In genomic region chr16:67245189-67245585, GRCh38 we compare ENCODE assay signal across 8 cellular contexts. TPM values are rescaled to one million over a fixed set of nuclear protein-coding genes. Genes with fewer than 3 reads are reported as not detected.
A peak's percentile ranks its signal among the peaks of the same experiment; 100 is the strongest.
DNase-seq lines count a peak whose midpoint lies in the region; ATAC-seq and TF ChIP-seq lines count a peak whose summit lies in the region.
"Had no signal": no experiment of that assay in that cellular context is flagged by ENCODE, and none has a peak within 500 bp of the region (broad histone marks: within the 10 kb centered on the region; RNA-seq: fewer than 3 reads in every experiment).

No MANE protein-coding gene starts in this region.

- POLR2A ChIA-PET in activated CD8-positive, alpha-beta T cell treated with anti-CD3 and anti-CD28 coated beads, Interleukin-2, amount 10 ng/mL, durations not matched to agents 7 days and 5 days (lab: Charles Lee): interaction anchor here (1.2 to 5.9 kb wide), 4 partner anchors 12 to 415 kb away, joined by 3 to 70 read pairs (median 4); partner anchors contain the start of genes ACD, ATP6V0D1 and TMEM208

- peak overlapping the region; percentile 92 for H3K27ac Mint-ChIP-seq in activated CD8-positive, alpha-beta T cell treated with anti-CD3 and anti-CD28 coated beads, Interleukin-2, amount 10 ng/mL, durations not matched to agents 7 days and 5 days
- H3K27ac Mint-ChIP-seq in stimulated activated effector memory CD8-positive, alpha-beta T cell treated with anti-CD3 and anti-CD28 coated beads, Interleukin-12 subunit alpha, Interleukin-12 subunit beta, amount 100 ng/mL, for 72 hours: peak overlapping the region; percentile 98

- H3K4me3 Mint-ChIP-seq in activated CD8-positive, alpha-beta T cell treated with anti-CD3 and anti-CD28 coated beads, Interleukin-2, amount 10 ng/mL, durations not matched to agents 7 days and 5 days: peak overlapping the region; percentile 88
- peak overlapping the region; percentile 86 for H3K4me3 Mint-ChIP-seq in stimulated activated effector memory CD8-positive, alpha-beta T cell treated with anti-CD3 and anti-CD28 coated beads, Interleukin-12 subunit alpha, Interleukin-12 subunit beta, amount 100 ng/mL, for 72 hours

- H3K4me3 ChIP-seq in HL-60 (replicated peaks; ENCODE audit: insufficient read depth, low read length) (no peak overlapping the region), right cardiac atrium (ENCODE audit: low read length) (no peak overlapping the region)

- intact Hi-C loops in right cardiac atrium (cut with DNase I): no loop called here

- peak overlapping the region; percentile 68 for H3K27ac ChIP-seq in HL-60 (replicated peaks)
- peak overlapping the region; percentile 93 for H3K27ac ChIP-seq in right cardiac atrium (ENCODE audit: low read length)

- TF ChIP-seq CTCF in HL-60 (IDR thresholded peaks at IDR 0.05; ENCODE audit: insufficient read depth, low read length): no peak

- H3K27me3 Mint-ChIP-seq in activated CD8-positive, alpha-beta T cell treated with anti-CD3 and anti-CD28 coated beads, Interleukin-2, amount 10 ng/mL, durations not matched to agents 7 days and 5 days (ENCODE audit: low read depth): peaks cover 7% of the 10 kb centered on the region

- 67% methylated on average over 4 of the region's 4 CpGs for WGBS in right cardiac atrium

- CTCF ChIA-PET in activated CD8-positive, alpha-beta T cell treated with anti-CD3 and anti-CD28 coated beads, Interleukin-2, amount 10 ng/mL, durations not matched to agents 7 days and 5 days (lab: Charles Lee): interaction anchor here (0.7 to 7.3 kb wide), 9 partner anchors 9 to 283 kb away, joined by 3 to 64 read pairs (median 5); partner anchors contain the start of gene TMEM208

- ATAC-seq in activated CD8-positive, alpha-beta T cell treated with anti-CD3 and anti-CD28 coated beads, Interleukin-2, amount 10 ng/mL, durations not matched to agents 7 days and 5 days: no peak
- ATAC-seq in right cardiac atrium (no peak), HG03457 (IDR thresholded peaks at IDR 0.05; ENCODE audit: unreplicated experiment) (no peak), HG03097 (IDR thresholded peaks at IDR 0.05; ENCODE audit: low FRiP score, unreplicated experiment) (no peak)
- no peak for ATAC-seq in stimulated activated effector memory CD8-positive, alpha-beta T cell treated with anti-CD3 and anti-CD28 coated beads, Interleukin-12 subunit alpha, Interleukin-12 subunit beta, amount 100 ng/mL, for 72 hours

- H3K9me3 Mint-ChIP-seq in activated CD8-positive, alpha-beta T cell treated with anti-CD3 and anti-CD28 coated beads, Interleukin-2, amount 10 ng/mL, durations not matched to agents 7 days and 5 days (ENCODE audit: insufficient read depth): no peaks in the 10 kb centered on the region
- no peaks in the 10 kb centered on the region for H3K9me3 Mint-ChIP-seq in stimulated activated effector memory CD8-positive, alpha-beta T cell treated with anti-CD3 and anti-CD28 coated beads, Interleukin-12 subunit alpha, Interleukin-12 subunit beta, amount 100 ng/mL, for 72 hours

- DNase-seq in HL-60 (ENCODE audit: low read depth in 1 of 2, low spot score in 1 of 2) (no peak), right cardiac atrium (no peak), HPDE6-E6E7 (ENCODE audit: extremely low spot score) (no peak)
- DNase-seq in activated CD8-positive, alpha-beta T cell treated with anti-CD3 and anti-CD28 coated beads, Interleukin-2, amount 10 ng/mL, durations not matched to agents 7 days and 5 days: no peak
- DNase-seq in stimulated activated effector memory CD8-positive, alpha-beta T cell treated with anti-CD3 and anti-CD28 coated beads, Interleukin-12 subunit alpha, Interleukin-12 subunit beta, amount 100 ng/mL, for 72 hours (ENCODE audit: low spot score in 2 of 2): no peak
- DNase-seq: NCI-H510A treated with DMSO at 0.1 percent for 48 hours had no signal

- H3K36me3 Mint-ChIP-seq in activated CD8-positive, alpha-beta T cell treated with anti-CD3 and anti-CD28 coated beads, Interleukin-2, amount 10 ng/mL, durations not matched to agents 7 days and 5 days (ENCODE audit: low read depth): peaks cover 17% of the 10 kb centered on the region
- peaks cover 34% of the 10 kb centered on the region for H3K36me3 Mint-ChIP-seq in stimulated activated effector memory CD8-positive, alpha-beta T cell treated with anti-CD3 and anti-CD28 coated beads, Interleukin-12 subunit alpha, Interleukin-12 subunit beta, amount 100 ng/mL, for 72 hours

- no peaks in the 10 kb centered on the region for H3K9me3 ChIP-seq in right cardiac atrium (ENCODE audit: control insufficient read depth, low read length)

- H3K4me1 Mint-ChIP-seq in activated CD8-positive, alpha-beta T cell treated with anti-CD3 and anti-CD28 coated beads, Interleukin-2, amount 10 ng/mL, durations not matched to agents 7 days and 5 days (ENCODE audit: low read depth): peaks cover 67% of the 10 kb centered on the region
- H3K4me1 Mint-ChIP-seq in stimulated activated effector memory CD8-positive, alpha-beta T cell treated with anti-CD3 and anti-CD28 coated beads, Interleukin-12 subunit alpha, Interleukin-12 subunit beta, amount 100 ng/mL, for 72 hours: peaks cover 62% of the 10 kb centered on the region

- peaks cover 19% of the 10 kb centered on the region for H3K27me3 ChIP-seq in HL-60 (ENCODE audit: insufficient read depth, poor library complexity, severe bottlenecking)
- no peaks in the 10 kb centered on the region for H3K27me3 ChIP-seq in right cardiac atrium (ENCODE audit: control insufficient read depth, insufficient read depth)

- H3K4me1 ChIP-seq in right cardiac atrium (ENCODE audit: control insufficient read depth, insufficient read depth, low read length): peaks cover 28% of the 10 kb centered on the region

RNA-seq across cellular contexts. Expression of gene FHOD1, which starts 2.1 kb away (rescaled TPM):
- total RNA-seq in activated CD8-positive, alpha-beta T cell treated with anti-CD3 and anti-CD28 coated beads, Interleukin-2, amount 10 ng/mL, durations not matched to agents 7 days and 5 days: 100 to 1,000 TPM in 1 of 2 experiments, 10 to 100 TPM in 1; 93.4 to 101 TPM
- 10 to 100 TPM; 16.9 to 32.1 (median 19.4) TPM for total RNA-seq in right cardiac atrium
- polyA plus RNA-seq in right cardiac atrium: 20.5 TPM

RNA-seq across cellular contexts. Expression of gene SLC9A5, which starts 3.6 kb away (rescaled TPM):
- 1 to 10 TPM; 3.1 to 4.1 TPM for total RNA-seq in activated CD8-positive, alpha-beta T cell treated with anti-CD3 and anti-CD28 coated beads, Interleukin-2, amount 10 ng/mL, durations not matched to agents 7 days and 5 days
- 1 to 10 TPM; 2.2 to 2.9 (median 2.5) TPM for total RNA-seq in right cardiac atrium
- 1.9 TPM for polyA plus RNA-seq in right cardiac atrium

RNA-seq across cellular contexts. Expression of gene TMEM208, which starts 18.3 kb away (rescaled TPM):
- 10 to 100 TPM; 33.7 TPM for total RNA-seq in activated CD8-positive, alpha-beta T cell treated with anti-CD3 and anti-CD28 coated beads, Interleukin-2, amount 10 ng/mL, durations not matched to agents 7 days and 5 days
- total RNA-seq in right cardiac atrium: 10 to 100 TPM; 15.4 to 26.2 (median 17.0) TPM
- 43.5 TPM for polyA plus RNA-seq in right cardiac atrium

RNA-seq across cellular contexts. Expression of gene PLEKHG4, which starts 34.1 kb away (rescaled TPM):
- 10 to 100 TPM; 13.6 to 16.3 TPM for total RNA-seq in activated CD8-positive, alpha-beta T cell treated with anti-CD3 and anti-CD28 coated beads, Interleukin-2, amount 10 ng/mL, durations not matched to agents 7 days and 5 days
- 1 to 10 TPM; 2.2 to 2.8 (median 2.5) TPM for total RNA-seq in right cardiac atrium
- polyA plus RNA-seq in right cardiac atrium: 2.2 TPM

RNA-seq across cellular contexts. Expression of gene ELMO3, which starts 46.3 kb away (rescaled TPM):
- total RNA-seq in activated CD8-positive, alpha-beta T cell treated with anti-CD3 and anti-CD28 coated beads, Interleukin-2, amount 10 ng/mL, durations not matched to agents 7 days and 5 days: 1 to 10 TPM; 7.2 to 8.0 TPM
- total RNA-seq in right cardiac atrium: under 1 TPM; 0.51 to 0.85 (median 0.76) TPM
- 0.72 TPM for polyA plus RNA-seq in right cardiac atrium
